ENCODE assay signal across 1 cellular context in genomic region chr11:121722431-121723256, GRCh38.
A peak's percentile ranks its signal among the peaks of the same experiment; 100 is the strongest.
TF ChIP-seq lines count a peak whose summit lies in the region.

No MANE protein-coding gene starts in this region.

TF ChIP-seq in HepG2, 621 proteins besides CTCF, POLR2A, EP300 and RAD21 (continued from another document and continues in another):
- no peak for TF ChIP-seq GPBP1L1 (CRISPR knock-in tag; IDR thresholded peaks at IDR 0.05)
- TF ChIP-seq ZNF512B (CRISPR knock-in tag; IDR thresholded peaks at IDR 0.05; ENCODE audit: borderline replicate concordance) = no peak; the same call in 1 of the 2 replicates
- no peak for TF ChIP-seq DR1 (CRISPR knock-in tag; IDR thresholded peaks at IDR 0.05)
- TF ChIP-seq SKIL (CRISPR knock-in tag; IDR thresholded peaks at IDR 0.05; ENCODE audit: borderline replicate concordance) = no peak
- TF ChIP-seq, protein P1, sequence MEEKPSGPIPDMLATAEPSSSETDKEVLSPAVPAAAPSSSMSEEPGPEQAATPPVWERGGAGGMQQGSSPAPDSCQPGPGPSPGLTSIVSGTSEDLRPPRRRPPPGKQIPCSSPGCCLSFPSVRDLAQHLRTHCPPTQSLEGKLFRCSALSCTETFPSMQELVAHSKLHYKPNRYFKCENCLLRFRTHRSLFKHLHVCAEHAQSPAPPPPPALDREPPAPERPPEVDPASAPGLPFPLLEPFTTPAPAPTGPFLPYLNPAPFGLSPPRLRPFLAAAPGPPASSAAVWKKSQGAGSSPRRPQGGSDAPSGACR (CRISPR knock-in tag; IDR thresholded peaks at IDR 0.05) = no peak
- TF ChIP-seq FOXK1 (CRISPR knock-in tag; IDR thresholded peaks at IDR 0.05; ENCODE audit: borderline replicate concordance, low read depth) = no peak
- peak; percentile 78; the same call in 1 of the 2 replicates for TF ChIP-seq ZNF563 (CRISPR knock-in tag; IDR thresholded peaks at IDR 0.05)
- peak; percentile 85 for TF ChIP-seq ZBTB25 (CRISPR knock-in tag; IDR thresholded peaks at IDR 0.05)
- TF ChIP-seq ZNF263 (CRISPR knock-in tag; IDR thresholded peaks at IDR 0.05) = peak; percentile 63
- TF ChIP-seq KLF11 (CRISPR knock-in tag; IDR thresholded peaks at IDR 0.05) = peak; percentile 92; the same call in 1 of the 2 replicates
- TF ChIP-seq ZNF12 (CRISPR knock-in tag; IDR thresholded peaks at IDR 0.05) = peak; percentile 80
- TF ChIP-seq, protein P2, sequence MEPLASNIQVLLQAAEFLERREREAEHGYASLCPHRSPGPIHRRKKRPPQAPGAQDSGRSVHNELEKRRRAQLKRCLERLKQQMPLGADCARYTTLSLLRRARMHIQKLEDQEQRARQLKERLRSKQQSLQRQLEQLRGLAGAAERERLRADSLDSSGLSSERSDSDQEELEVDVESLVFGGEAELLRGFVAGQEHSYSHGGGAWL (CRISPR knock-in tag; IDR thresholded peaks at IDR 0.05) = peak; percentile 85
- peak; percentile 24; the same call in 1 of the 2 replicates for TF ChIP-seq KLF12 (CRISPR knock-in tag; IDR thresholded peaks at IDR 0.05; ENCODE audit: borderline replicate concordance)
- TF ChIP-seq ZNF260 (CRISPR knock-in tag; IDR thresholded peaks at IDR 0.05; ENCODE audit: borderline replicate concordance, low read depth) = no peak
- TF ChIP-seq ZNF350 (CRISPR knock-in tag; IDR thresholded peaks at IDR 0.05; ENCODE audit: borderline replicate concordance, low read depth) = peak; percentile 46; the same call in 1 of the 2 replicates
- TF ChIP-seq MIER3 (CRISPR knock-in tag; IDR thresholded peaks at IDR 0.05; ENCODE audit: borderline replicate concordance) = peak; percentile 87; the same call in 1 of the 2 replicates
- no peak for TF ChIP-seq ZNF713 (CRISPR knock-in tag; IDR thresholded peaks at IDR 0.05)
- TF ChIP-seq, protein P3, sequence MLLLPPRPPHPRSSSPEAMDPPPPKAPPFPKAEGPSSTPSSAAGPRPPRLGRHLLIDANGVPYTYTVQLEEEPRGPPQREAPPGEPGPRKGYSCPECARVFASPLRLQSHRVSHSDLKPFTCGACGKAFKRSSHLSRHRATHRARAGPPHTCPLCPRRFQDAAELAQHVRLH (CRISPR knock-in tag; IDR thresholded peaks at IDR 0.05; ENCODE audit: borderline replicate concordance, low read depth) = peak; percentile 72; the same call in 1 of the 2 replicates
- TF ChIP-seq FOSL2 (CRISPR knock-in tag; IDR thresholded peaks at IDR 0.05) = peak; percentile 65; the same call in 1 of the 2 replicates
- TF ChIP-seq ZFP62 (CRISPR knock-in tag; IDR thresholded peaks at IDR 0.05) = no peak
- TF ChIP-seq BCL6 (CRISPR knock-in tag; IDR thresholded peaks at IDR 0.05) = peak; percentile 77
- no peak for TF ChIP-seq NRL (CRISPR knock-in tag; IDR thresholded peaks at IDR 0.05; ENCODE audit: borderline replicate concordance)
- peak; percentile 51; the same call in 1 of the 2 replicates for TF ChIP-seq HIVEP1 (CRISPR knock-in tag; IDR thresholded peaks at IDR 0.05)
- 0 out of 2 replicates have a peak, but pooled peaks have one; percentile 78 for TF ChIP-seq TEAD2 (CRISPR knock-in tag; IDR thresholded peaks at IDR 0.05)
- TF ChIP-seq SKI (IDR thresholded peaks at IDR 0.05; ENCODE audit: partially characterized antibody) = no peak
- TF ChIP-seq ZSCAN29 (CRISPR knock-in tag; conservative IDR thresholded peaks at IDR 0.05) = no peak
- TF ChIP-seq, protein P4, sequence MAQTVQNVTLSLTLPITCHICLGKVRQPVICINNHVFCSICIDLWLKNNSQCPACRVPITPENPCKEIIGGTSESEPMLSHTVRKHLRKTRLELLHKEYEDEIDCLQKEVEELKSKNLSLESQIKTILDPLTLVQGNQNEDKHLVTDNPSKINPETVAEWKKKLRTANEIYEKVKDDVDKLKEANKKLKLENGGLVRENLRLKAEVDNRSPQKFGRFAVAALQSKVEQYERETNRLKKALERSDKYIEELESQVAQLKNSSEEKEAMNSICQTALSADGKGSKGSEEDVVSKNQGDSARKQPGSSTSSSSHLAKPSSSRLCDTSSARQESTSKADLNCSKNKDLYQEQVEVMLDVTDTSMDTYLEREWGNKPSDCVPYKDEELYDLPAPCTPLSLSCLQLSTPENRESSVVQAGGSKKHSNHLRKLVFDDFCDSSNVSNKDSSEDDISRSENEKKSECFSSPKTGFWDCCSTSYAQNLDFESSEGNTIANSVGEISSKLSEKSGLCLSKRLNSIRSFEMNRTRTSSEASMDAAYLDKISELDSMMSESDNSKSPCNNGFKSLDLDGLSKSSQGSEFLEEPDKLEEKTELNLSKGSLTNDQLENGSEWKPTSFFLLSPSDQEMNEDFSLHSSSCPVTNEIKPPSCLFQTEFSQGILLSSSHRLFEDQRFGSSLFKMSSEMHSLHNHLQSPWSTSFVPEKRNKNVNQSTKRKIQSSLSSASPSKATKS (CRISPR knock-in tag; IDR thresholded peaks at IDR 0.05) = no peak
- no peak for TF ChIP-seq NR2F6 (IDR thresholded peaks at IDR 0.05)
- peak; percentile 72; the same call in 1 of the 2 replicates for TF ChIP-seq NR2F6 (CRISPR knock-in tag; IDR thresholded peaks at IDR 0.05)
- TF ChIP-seq CENPT (CRISPR knock-in tag; IDR thresholded peaks at IDR 0.05; ENCODE audit: low read depth) = peak; percentile 80; the same call in 1 of the 2 replicates
- TF ChIP-seq, protein P5, sequence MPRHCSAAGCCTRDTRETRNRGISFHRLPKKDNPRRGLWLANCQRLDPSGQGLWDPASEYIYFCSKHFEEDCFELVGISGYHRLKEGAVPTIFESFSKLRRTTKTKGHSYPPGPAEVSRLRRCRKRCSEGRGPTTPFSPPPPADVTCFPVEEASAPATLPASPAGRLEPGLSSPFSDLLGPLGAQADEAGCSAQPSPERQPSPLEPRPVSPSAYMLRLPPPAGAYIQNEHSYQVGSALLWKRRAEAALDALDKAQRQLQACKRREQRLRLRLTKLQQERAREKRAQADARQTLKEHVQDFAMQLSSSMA (CRISPR knock-in tag; IDR thresholded peaks at IDR 0.05) = peak; percentile 76; the same call in 1 of the 2 replicates
- TF ChIP-seq JARID2 (CRISPR knock-in tag; IDR thresholded peaks at IDR 0.05; ENCODE audit: insufficient replicate concordance) = no peak
- TF ChIP-seq ZBTB10 (CRISPR knock-in tag; IDR thresholded peaks at IDR 0.05; ENCODE audit: borderline replicate concordance) = peak; percentile 87
- TF ChIP-seq ZNF839 (CRISPR knock-in tag; IDR thresholded peaks at IDR 0.05; ENCODE audit: borderline replicate concordance) = no peak
- peak; percentile 87 for TF ChIP-seq ZBTB26 (CRISPR knock-in tag; IDR thresholded peaks at IDR 0.05; ENCODE audit: borderline replicate concordance)
- TF ChIP-seq ATAD3A (CRISPR knock-in tag; IDR thresholded peaks at IDR 0.05) = no peak
- 0 out of 2 replicates have a peak, but pooled peaks have one; percentile 35 for TF ChIP-seq HMG20A (CRISPR knock-in tag; IDR thresholded peaks at IDR 0.05; ENCODE audit: borderline replicate concordance)
- peak; percentile 84 for TF ChIP-seq SMAD3 (CRISPR knock-in tag; IDR thresholded peaks at IDR 0.05)
- no peak for TF ChIP-seq CSRNP1 (CRISPR knock-in tag; IDR thresholded peaks at IDR 0.05)
- TF ChIP-seq, protein P6, sequence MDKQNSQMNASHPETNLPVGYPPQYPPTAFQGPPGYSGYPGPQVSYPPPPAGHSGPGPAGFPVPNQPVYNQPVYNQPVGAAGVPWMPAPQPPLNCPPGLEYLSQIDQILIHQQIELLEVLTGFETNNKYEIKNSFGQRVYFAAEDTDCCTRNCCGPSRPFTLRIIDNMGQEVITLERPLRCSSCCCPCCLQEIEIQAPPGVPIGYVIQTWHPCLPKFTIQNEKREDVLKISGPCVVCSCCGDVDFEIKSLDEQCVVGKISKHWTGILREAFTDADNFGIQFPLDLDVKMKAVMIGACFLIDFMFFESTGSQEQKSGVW (CRISPR knock-in tag; IDR thresholded peaks at IDR 0.05; ENCODE audit: borderline replicate concordance) = no peak
